Comparison of ENCODE assay signal across 1 cellular context in genomic region chrX:49244207-49244606, GRCh38.
TF ChIP-seq lines count a peak whose summit lies in the region.

No MANE protein-coding gene starts in this region.

TF ChIP-seq in K562, 482 proteins besides CTCF, POLR2A, EP300 and RAD21 (continued from another document and continues in another):
- peak; percentile 73 for TF ChIP-seq ZBTB40 (IDR thresholded peaks at IDR 0.05)
- no peak for TF ChIP-seq ZBTB40 (CRISPR knock-in tag; IDR thresholded peaks at IDR 0.05)
- no peak for TF ChIP-seq CTCFL (IDR thresholded peaks at IDR 0.05; ENCODE audit: borderline replicate concordance, insufficient read depth, low read depth, low read length, poor library complexity, severe bottlenecking)
- peak; percentile 97 for TF ChIP-seq MTA2 (IDR thresholded peaks at IDR 0.05; ENCODE audit: low read depth)
- TF ChIP-seq GATAD2A (IDR thresholded peaks at IDR 0.05): peak; percentile 99
- no peak for TF ChIP-seq TAF1 (IDR thresholded peaks at IDR 0.05; ENCODE audit: control insufficient read depth, extremely low read depth, insufficient read depth, low read length, severe bottlenecking)
- no peak for TF ChIP-seq E2F3 (CRISPR knock-in tag; IDR thresholded peaks at IDR 0.05)
- no peak for TF ChIP-seq CBX1 (IDR thresholded peaks at IDR 0.05; ENCODE audit: low read depth)
- TF ChIP-seq NCOA2 (IDR thresholded peaks at IDR 0.05; ENCODE audit: partially characterized antibody in 2 of 2): peak in 1 of 2 experiments; percentile 90
- TF ChIP-seq HMGN3 (IDR thresholded peaks at IDR 0.05; ENCODE audit: borderline replicate concordance, extremely low read depth, insufficient read length, low read depth, low read length): no peak
- TF ChIP-seq MIER1 (IDR thresholded peaks at IDR 0.05; ENCODE audit: low read depth): peak; percentile 33; the same call in 1 of the 2 replicates
- TF ChIP-seq BDP1 (IDR thresholded peaks at IDR 0.05; ENCODE audit: insufficient read depth, insufficient read length): no peak
- no peak for TF ChIP-seq TAF7 (tag; IDR thresholded peaks at IDR 0.05)
- peak; percentile 96 for TF ChIP-seq ZEB2 (IDR thresholded peaks at IDR 0.05)
- no peak for TF ChIP-seq ZFPM2 (CRISPR knock-in tag; IDR thresholded peaks at IDR 0.05)
- peak; percentile 99 for TF ChIP-seq HLTF (IDR thresholded peaks at IDR 0.05)
- TF ChIP-seq RB1 (IDR thresholded peaks at IDR 0.05; ENCODE audit: low read depth): no peak
- TF ChIP-seq NCOA4 (IDR thresholded peaks at IDR 0.05; ENCODE audit: partially characterized antibody): peak; percentile 97
- TF ChIP-seq TCF3 (CRISPR knock-in tag; IDR thresholded peaks at IDR 0.05): peak; percentile 96
- peak; percentile 94; the same call in 1 of the 2 replicates for TF ChIP-seq NCOA1 (IDR thresholded peaks at IDR 0.05; ENCODE audit: low read depth)
- TF ChIP-seq ESRRA (IDR thresholded peaks at IDR 0.05; ENCODE audit: borderline replicate concordance, low read depth): no peak
- no peak for TF ChIP-seq ZFP30 (CRISPR knock-in tag; IDR thresholded peaks at IDR 0.05; ENCODE audit: borderline replicate concordance)
- TF ChIP-seq RCOR1 (IDR thresholded peaks at IDR 0.05; ENCODE audit: borderline replicate concordance in 1 of 2, low read depth in 2 of 2, low read length in 2 of 2): peak in 1 of 2 experiments; percentile 50; a peak in 1 of 4 replicates
- no peak for TF ChIP-seq GABPB2 (CRISPR knock-in tag; conservative IDR thresholded peaks at IDR 0.05)
- TF ChIP-seq ZSCAN32 (CRISPR knock-in tag; IDR thresholded peaks at IDR 0.05): no peak
- TF ChIP-seq ILK (tag; IDR thresholded peaks at IDR 0.05; ENCODE audit: borderline replicate concordance, low read depth): no peak
- no peak for TF ChIP-seq ID3 (CRISPR knock-in tag; IDR thresholded peaks at IDR 0.05)
- TF ChIP-seq ID3 (tag; IDR thresholded peaks at IDR 0.05): no peak
- no peak for TF ChIP-seq YY1 (IDR thresholded peaks at IDR 0.05; ENCODE audit: borderline replicate concordance in 1 of 3, control insufficient read depth in 1 of 3, extremely low read depth in 1 of 3, insufficient read depth in 3 of 3, insufficient read length in 1 of 3, insufficient replicate concordance in 2 of 3, low read depth in 1 of 3, low read length in 2 of 3)
- TF ChIP-seq ZBTB12 (CRISPR knock-in tag; IDR thresholded peaks at IDR 0.05): no peak
- 0 out of 2 replicates have a peak, but pooled peaks have one; percentile 25 for TF ChIP-seq ZNF384 (IDR thresholded peaks at IDR 0.05; ENCODE audit: low read depth, low read length)
- no peak for TF ChIP-seq MTF1 (CRISPR knock-in tag; IDR thresholded peaks at IDR 0.05; ENCODE audit: borderline replicate concordance)
- 0 out of 2 replicates have a peak, but pooled peaks have one; percentile 30 for TF ChIP-seq NCOA6 (IDR thresholded peaks at IDR 0.05)
- no peak for TF ChIP-seq HCFC1 (IDR thresholded peaks at IDR 0.05; ENCODE audit: low read depth, low read length)
- peak; percentile 71; the same call in 1 of the 2 replicates for TF ChIP-seq CTBP1 (IDR thresholded peaks at IDR 0.05; ENCODE audit: borderline replicate concordance)
- TF ChIP-seq EP400 (IDR thresholded peaks at IDR 0.05): peak; percentile 80; the same call in 1 of the 2 replicates
- TF ChIP-seq ELK1 (CRISPR knock-in tag; IDR thresholded peaks at IDR 0.05): no peak
- no peak for TF ChIP-seq PCBP2 (IDR thresholded peaks at IDR 0.05; ENCODE audit: low read depth, low read length, poor library complexity, severe bottlenecking)
- no peak for TF ChIP-seq HEY1 (CRISPR knock-in tag; IDR thresholded peaks at IDR 0.05; ENCODE audit: borderline replicate concordance)
- no peak for TF ChIP-seq CREB3L1 (IDR thresholded peaks at IDR 0.05; ENCODE audit: borderline replicate concordance, low read depth)
- TF ChIP-seq BRD9 (IDR thresholded peaks at IDR 0.05; ENCODE audit: low read depth, partially characterized antibody): peak; percentile 73
- TF ChIP-seq TEAD1 (CRISPR knock-in tag; IDR thresholded peaks at IDR 0.05): no peak
- TF ChIP-seq SMARCB1 (IDR thresholded peaks at IDR 0.05; ENCODE audit: insufficient read length, low read depth): no peak
- peak; percentile 44; the same call in 1 of the 2 replicates for TF ChIP-seq POLR2AphosphoS5 (IDR thresholded peaks at IDR 0.05; ENCODE audit: control insufficient read depth, insufficient read depth, low read depth, low read length)
- TF ChIP-seq IRF9 (tag; IDR thresholded peaks at IDR 0.05): 0 out of 2 replicates have a peak, but pooled peaks have one; percentile 47
- no peak for TF ChIP-seq RNF2 (IDR thresholded peaks at IDR 0.05)
- TF ChIP-seq ADNP (tag; IDR thresholded peaks at IDR 0.05): no peak; the same call in 1 of the 2 replicates
- no peak for TF ChIP-seq DIDO1 (tag; IDR thresholded peaks at IDR 0.05; ENCODE audit: low read depth)
- TF ChIP-seq TSC22D4 (tag; IDR thresholded peaks at IDR 0.05): no peak
- no peak for TF ChIP-seq KAT2B (IDR thresholded peaks at IDR 0.05; ENCODE audit: low read depth, low read length)
- 0 out of 2 replicates have a peak, but pooled peaks have one; percentile 56 for TF ChIP-seq NFATC3 (IDR thresholded peaks at IDR 0.05)
